17 cellular contexts compared by ENCODE assay signal in genomic region chr4:8553216-8553615, GRCh38. TPM values are rescaled to one million over a fixed set of nuclear protein-coding genes. Genes with fewer than 3 reads are reported as not detected.
DNase-seq lines count a peak whose midpoint lies in the region; ATAC-seq and TF ChIP-seq lines count a peak whose summit lies in the region.
"Had no signal": no experiment of that assay in that cellular context is flagged by ENCODE, and none has a peak within 500 bp of the region (broad histone marks: within the 10 kb centered on the region; RNA-seq: fewer than 3 reads in every experiment).

No MANE protein-coding gene starts in this region.

- no peak for ATAC-seq in GM19452 (IDR thresholded peaks at IDR 0.05; ENCODE audit: unreplicated experiment)
- ATAC-seq: A549, K562 had no signal

- no peaks in the 10 kb centered on the region for H3K27me3 ChIP-seq in right atrium auricular region
- H3K27me3 ChIP-seq in NT2/D1 (ENCODE audit: insufficient read depth, insufficient read length), result no peaks in the 10 kb centered on the region
- H3K27me3 ChIP-seq in mesendoderm (ENCODE audit: insufficient read depth, low read length, poor library complexity), result no peaks in the 10 kb centered on the region
- H3K27me3 ChIP-seq: BE2C had no signal

- no peak overlapping the region for H3K4ac ChIP-seq in mesendoderm (ENCODE audit: low read depth, low read length)

- no peaks in the 10 kb centered on the region for H3K4me1 Mint-ChIP-seq in type B pancreatic cell (ENCODE audit: unreplicated experiment)
- H3K4me1 Mint-ChIP-seq: CD4-positive, alpha-beta memory T cell had no signal

- H3K4me3 ChIP-seq in right atrium auricular region (no peak overlapping the region), NT2/D1 (ENCODE audit: insufficient read length, low read depth) (no peak overlapping the region), mesendoderm (ENCODE audit: low read length) (no peak overlapping the region)
- H3K4me3 ChIP-seq: A549, GM23248, K562 had no signal

- H3K27ac ChIP-seq in right atrium auricular region, result no peak overlapping the region
- H3K27ac ChIP-seq in mesendoderm (ENCODE audit: low read depth, low read length), result no peak overlapping the region
- H3K27ac ChIP-seq: A549, C4-2B, GM23248 had no signal

- H3K27ac Mint-ChIP-seq in type B pancreatic cell, result no peak overlapping the region
- H3K27ac Mint-ChIP-seq: CD4-positive, alpha-beta memory T cell; H9 had no signal

- H2AK5ac ChIP-seq in mesendoderm (ENCODE audit: low read length), result no peak overlapping the region

- no peaks in the 10 kb centered on the region for H3K9me3 ChIP-seq in right atrium auricular region
- no peaks in the 10 kb centered on the region for H3K9me3 ChIP-seq in NT2/D1 (ENCODE audit: insufficient read depth, low read length)
- H3K9me3 ChIP-seq: A549, BE2C had no signal

- H3K9me3 Mint-ChIP-seq in type B pancreatic cell, result no peaks in the 10 kb centered on the region
- H3K9me3 Mint-ChIP-seq: CD4-positive, alpha-beta memory T cell; H9 had no signal

- H3K4me1 ChIP-seq in right atrium auricular region (no peaks in the 10 kb centered on the region), NT2/D1 (ENCODE audit: insufficient read depth, insufficient read length) (peaks cover 22% of the 10 kb centered on the region), mesendoderm (ENCODE audit: control insufficient read depth, low read depth, low read length) (no peaks in the 10 kb centered on the region)
- H3K4me1 ChIP-seq: BE2C had no signal

- H3K23ac ChIP-seq in mesendoderm (ENCODE audit: low read length), result no peak overlapping the region

- DNase-seq in cardiac septum (ENCODE audit: low spot score) (peak; percentile 65), right atrium auricular region (ENCODE audit: low spot score) (no peak), NT2/D1 (ENCODE audit: low read depth, low spot score) (no peak), mesendoderm (no peak), SIG-M5 treated with dmso at 0.1 percent for 504 hours (lab: John Stamatoyannopoulos, UW; ENCODE audit: unreplicated experiment) (no peak), type B pancreatic cell (ENCODE audit: extremely low spot score, unreplicated experiment) (no peak)
- DNase-seq: BE2C; CD4-positive, alpha-beta memory T cell; COR-L47; DND-41; GF-D8; GM23248; H9 had no signal

- WGBS in mesendoderm (ENCODE audit: extremely low coverage, insufficient coverage, low lambda C conversion rate), result no CpG with 5 or more reads among the region's 8 CpGs

- no peak for TF ChIP-seq CTCF in right atrium auricular region (IDR thresholded peaks at IDR 0.05)
- TF ChIP-seq CTCF in type B pancreatic cell (conservative IDR thresholded peaks at IDR 0.05), result no peak

- H3K27me3 Mint-ChIP-seq in type B pancreatic cell, result no peaks in the 10 kb centered on the region

- H3K18ac ChIP-seq in mesendoderm (ENCODE audit: low read length), result no peak overlapping the region

- H2BK15ac ChIP-seq in mesendoderm (replicated peaks; ENCODE audit: low read depth), result no peak overlapping the region

- no peaks in the 10 kb centered on the region for H3K79me1 ChIP-seq in mesendoderm (ENCODE audit: low read length)

- intact Hi-C loops in cardiac septum (cut with DNase I), result no loop called here

- H3K4me3 Mint-ChIP-seq in type B pancreatic cell, result no peak overlapping the region
- H3K4me3 Mint-ChIP-seq: CD4-positive, alpha-beta memory T cell; H9 had no signal

- no peaks in the 10 kb centered on the region for H3K36me3 ChIP-seq in right atrium auricular region
- no peaks in the 10 kb centered on the region for H3K36me3 ChIP-seq in NT2/D1 (ENCODE audit: insufficient read depth, insufficient read length, low read length)
- H3K36me3 ChIP-seq in mesendoderm (ENCODE audit: control insufficient read depth, insufficient read depth, low read length), result no peaks in the 10 kb centered on the region
- H3K36me3 ChIP-seq: BE2C had no signal

- no peak overlapping the region for H4K8ac ChIP-seq in mesendoderm (ENCODE audit: low read depth, low read length)

- no peaks in the 10 kb centered on the region for H3K79me2 ChIP-seq in mesendoderm (ENCODE audit: control insufficient read depth, insufficient read depth, low read length)

- H3K36me3 Mint-ChIP-seq in type B pancreatic cell, result no peaks in the 10 kb centered on the region
- H3K36me3 Mint-ChIP-seq: CD4-positive, alpha-beta memory T cell had no signal

- no peak overlapping the region for H2BK120ac ChIP-seq in mesendoderm (ENCODE audit: low read depth, low read length)

- no peak overlapping the region for H3K4me2 ChIP-seq in mesendoderm (ENCODE audit: low read length)
- H3K4me2 ChIP-seq: A549 had no signal

- H2BK5ac ChIP-seq in mesendoderm (ENCODE audit: low read length), result no peak overlapping the region

- no peak overlapping the region for H4K5ac ChIP-seq in mesendoderm (ENCODE audit: low read length)

- peak overlapping the region; percentile 42 for H3K56ac ChIP-seq in mesendoderm (ENCODE audit: low read length)

- H3K9ac ChIP-seq in NT2/D1 (ENCODE audit: insufficient read length, low read depth) (peak overlapping the region; percentile 12), mesendoderm (ENCODE audit: low read length) (no peak overlapping the region)
- H3K9ac ChIP-seq: GM23248 had no signal

RNA-seq across cellular contexts. Expression of gene GPR78, which starts 27.0 kb away (rescaled TPM):
- total RNA-seq in cardiac septum (not detected), right atrium auricular region (not detected), type B pancreatic cell (ENCODE audit: low replicate concordance) (0.97 and 4.9 TPM in 2 replicates)
- polyA plus RNA-seq in mesendoderm (2013, experiment 1 of 2), result 1.5 TPM
- 1.4 TPM for polyA plus RNA-seq in mesendoderm (2013, experiment 2 of 2)
- total RNA-seq: CD4-positive, alpha-beta memory T cell; GM23248 had no signal
- polyA plus RNA-seq: CD4-positive, alpha-beta memory T cell had no signal

RNA-seq across cellular contexts. Expression of gene CPZ, which starts 39.3 kb away (rescaled TPM):
- total RNA-seq in cardiac septum (0.30 TPM), right atrium auricular region (1 to 10 TPM in 1 of 2 donors, under 1 TPM in 1; 0.90 to 1.2 TPM), type B pancreatic cell (ENCODE audit: low replicate concordance) (4.9 and 12.6 TPM in 2 replicates)
- 20.5 TPM for polyA plus RNA-seq in mesendoderm (2013, experiment 1 of 2)
- 19.9 TPM for polyA plus RNA-seq in mesendoderm (2013, experiment 2 of 2)
- total RNA-seq: CD4-positive, alpha-beta memory T cell had no signal
- polyA plus RNA-seq: CD4-positive, alpha-beta memory T cell had no signal
